ENCODE assay signal across 13 cellular contexts in genomic region chr6:43250992-43251373, GRCh38. TPM values are rescaled to one million over a fixed set of nuclear protein-coding genes. Genes with fewer than 3 reads are reported as not detected.
DNase-seq lines count a peak whose midpoint lies in the region; ATAC-seq and TF ChIP-seq lines count a peak whose summit lies in the region.
"Had no signal": no experiment of that assay in that cellular context is flagged by ENCODE, and none has a peak within 500 bp of the region (broad histone marks: within the 10 kb centered on the region; RNA-seq: fewer than 3 reads in every experiment).

No MANE protein-coding gene starts in this region.

- peaks cover 3% of the 10 kb centered on the region for H3K4me1 ChIP-seq in colonic mucosa

- no peaks in the 10 kb centered on the region for H3K9me3 ChIP-seq in colonic mucosa
- H3K9me3 ChIP-seq: uterus had no signal

- TF ChIP-seq CTCF in colonic mucosa (IDR thresholded peaks at IDR 0.05): no peak

- peaks cover 18% of the 10 kb centered on the region for H3K4me1 Mint-ChIP-seq in activated naive CD8-positive, alpha-beta T cell (ENCODE audit: low read depth)
- H3K4me1 Mint-ChIP-seq in activated naive CD8-positive, alpha-beta T cell treated with anti-CD3 and anti-CD28 coated beads, Interleukin-2, amount 50 U/mL, for 24 hours: peaks cover 42% of the 10 kb centered on the region

- no peaks in the 10 kb centered on the region for H3K36me3 ChIP-seq in colonic mucosa
- H3K36me3 ChIP-seq: uterus had no signal

- DNase-seq in activated naive CD8-positive, alpha-beta T cell treated with anti-CD3 and anti-CD28 coated beads, Interleukin-2, amount 50 U/mL, for 24 hours: no peak
- DNase-seq in NCI-H2227 treated with DMSO at 0.1 percent for 48 hours (lab: John Stamatoyannopoulos, UW) (peak; percentile 43), colonic mucosa (peak; percentile 61), mesenteric fat pad (ENCODE audit: low spot score) (no peak)
- no peak for DNase-seq in stimulated activated CD4-positive, alpha-beta T cell treated with anti-CD3 and anti-CD28 coated beads, Interleukin-4, amount 100 ng/mL, for 1 hour
- DNase-seq: islet precursor cell, uterus had no signal

- H3K27me3 Mint-ChIP-seq in activated naive CD8-positive, alpha-beta T cell: peaks cover 13% of the 10 kb centered on the region
- H3K27me3 Mint-ChIP-seq in activated naive CD8-positive, alpha-beta T cell treated with anti-CD3 and anti-CD28 coated beads, Interleukin-2, amount 50 U/mL, for 24 hours: peaks cover 37% of the 10 kb centered on the region

- no peaks in the 10 kb centered on the region for H3K36me3 Mint-ChIP-seq in activated naive CD8-positive, alpha-beta T cell
- no peaks in the 10 kb centered on the region for H3K36me3 Mint-ChIP-seq in activated naive CD8-positive, alpha-beta T cell treated with anti-CD3 and anti-CD28 coated beads, Interleukin-2, amount 50 U/mL, for 24 hours (ENCODE audit: low read depth)
- H3K36me3 Mint-ChIP-seq: natural killer cell treated with Interleukin-12 subunit alpha and Interleukin-12 subunit beta and Interleukin-15 and Interleukin-18, amount 100 ng/mL, for 72 hours had no signal

- no peak overlapping the region for H3K27ac ChIP-seq in colonic mucosa
- H3K27ac ChIP-seq: uterus had no signal

- peak overlapping the region; percentile 4 for H3K4me3 Mint-ChIP-seq in activated naive CD8-positive, alpha-beta T cell
- no peak overlapping the region for H3K4me3 Mint-ChIP-seq in activated naive CD8-positive, alpha-beta T cell treated with anti-CD3 and anti-CD28 coated beads, Interleukin-2, amount 50 U/mL, for 24 hours
- H3K4me3 Mint-ChIP-seq: natural killer cell treated with Interleukin-12 subunit alpha and Interleukin-12 subunit beta and Interleukin-15 and Interleukin-18, amount 100 ng/mL, for 72 hours had no signal

- no peak overlapping the region for H3K27ac Mint-ChIP-seq in activated naive CD8-positive, alpha-beta T cell
- H3K27ac Mint-ChIP-seq in activated naive CD8-positive, alpha-beta T cell treated with anti-CD3 and anti-CD28 coated beads, Interleukin-2, amount 50 U/mL, for 24 hours: no peak overlapping the region
- H3K27ac Mint-ChIP-seq: natural killer cell treated with Interleukin-12 subunit alpha and Interleukin-12 subunit beta and Interleukin-15 and Interleukin-18, amount 100 ng/mL, for 72 hours had no signal

- intact Hi-C loops in colonic mucosa (cut with DNase I): no loop called here

- no peak for ATAC-seq in activated naive CD8-positive, alpha-beta T cell treated with anti-CD3 and anti-CD28 coated beads, Interleukin-2, amount 50 U/mL, for 24 hours
- no peak for ATAC-seq in HG03460 (IDR thresholded peaks at IDR 0.05; ENCODE audit: unreplicated experiment)
- ATAC-seq in HG03108 (IDR thresholded peaks at IDR 0.05; ENCODE audit: unreplicated experiment): no peak
- ATAC-seq: natural killer cell treated with Interleukin-12 subunit alpha and Interleukin-12 subunit beta and Interleukin-15 and Interleukin-18, amount 100 ng/mL, for 72 hours had no signal

- H3K9ac ChIP-seq in colonic mucosa (ENCODE audit: low read depth in 2 of 2, low read length in 2 of 2): no peak overlapping the region

- no peaks in the 10 kb centered on the region for H3K9me3 Mint-ChIP-seq in activated naive CD8-positive, alpha-beta T cell (ENCODE audit: low read depth)
- H3K9me3 Mint-ChIP-seq in activated naive CD8-positive, alpha-beta T cell treated with anti-CD3 and anti-CD28 coated beads, Interleukin-2, amount 50 U/mL, for 24 hours: no peaks in the 10 kb centered on the region
- H3K9me3 Mint-ChIP-seq: natural killer cell treated with Interleukin-12 subunit alpha and Interleukin-12 subunit beta and Interleukin-15 and Interleukin-18, amount 100 ng/mL, for 72 hours had no signal

- H3K27me3 ChIP-seq in colonic mucosa: peaks cover 12% of the 10 kb centered on the region
- H3K27me3 ChIP-seq: uterus had no signal

- no peak overlapping the region for H3K4me3 ChIP-seq in colonic mucosa
- H3K4me3 ChIP-seq: uterus had no signal

RNA-seq across cellular contexts. Expression of gene TTBK1, which starts 7.7 kb away (rescaled TPM):
- total RNA-seq in colonic mucosa (1 to 10 TPM in 1 of 2 donors, under 1 TPM in 1; 0.48 to 1.0 TPM), mesenteric fat pad (0.06 TPM)
- total RNA-seq: dermis microvascular lymphatic vessel endothelial cell had no signal

RNA-seq across cellular contexts. Expression of gene DNPH1, which starts 21.7 kb away (rescaled TPM):
- 10 to 100 TPM; 76.8 to 99.4 TPM for total RNA-seq in colonic mucosa
- 36.5 TPM for total RNA-seq in mesenteric fat pad

RNA-seq across cellular contexts. Expression of gene SLC22A7, which starts 47.1 kb away (rescaled TPM):
- total RNA-seq in colonic mucosa (not detected), mesenteric fat pad (not detected)
- total RNA-seq: dermis microvascular lymphatic vessel endothelial cell; natural killer cell treated with Interleukin-12 subunit alpha and Interleukin-12 subunit beta and Interleukin-15 and Interleukin-18, amount 100 ng/mL, for 72 hours; T-helper 1 cell treated with Interleukin-12 subunit alpha and Interleukin-12 subunit beta and Interleukin-4 antibody, amounts not matched to agents 30 ng/mL and 1 ng/mL, for 36 hours; uterus had no signal

RNA-seq across cellular contexts. Expression of gene CRIP3, which starts 57.6 kb away (rescaled TPM):
- 1 to 10 TPM in 1 of 2 donors, under 1 TPM in 1; 0.69 to 1.8 TPM for total RNA-seq in colonic mucosa
- total RNA-seq in mesenteric fat pad: 0.58 TPM
- total RNA-seq: dermis microvascular lymphatic vessel endothelial cell; T-helper 1 cell treated with Interleukin-12 subunit alpha and Interleukin-12 subunit beta and Interleukin-4 antibody, amounts not matched to agents 30 ng/mL and 1 ng/mL, for 36 hours had no signal

Comparison
In these comparisons a context has a peak if more than half of its experiments do, and no peak if none do; other contexts are left out.
1. DNase-seq: peak in NCI-H2227 treated with DMSO at 0.1 percent for 48 hours (single experiment) and colonic mucosa (single experiment); none in activated naive CD8-positive, alpha-beta T cell treated with anti-CD3 and anti-CD28 coated beads, Interleukin-2, amount 50 U/mL, for 24 hours (single experiment), mesenteric fat pad (single experiment) and stimulated activated CD4-positive, alpha-beta T cell treated with anti-CD3 and anti-CD28 coated beads, Interleukin-4, amount 100 ng/mL, for 1 hour (single experiment).